22 cellular contexts compared by ENCODE assay signal in the genomic region with DNA sequence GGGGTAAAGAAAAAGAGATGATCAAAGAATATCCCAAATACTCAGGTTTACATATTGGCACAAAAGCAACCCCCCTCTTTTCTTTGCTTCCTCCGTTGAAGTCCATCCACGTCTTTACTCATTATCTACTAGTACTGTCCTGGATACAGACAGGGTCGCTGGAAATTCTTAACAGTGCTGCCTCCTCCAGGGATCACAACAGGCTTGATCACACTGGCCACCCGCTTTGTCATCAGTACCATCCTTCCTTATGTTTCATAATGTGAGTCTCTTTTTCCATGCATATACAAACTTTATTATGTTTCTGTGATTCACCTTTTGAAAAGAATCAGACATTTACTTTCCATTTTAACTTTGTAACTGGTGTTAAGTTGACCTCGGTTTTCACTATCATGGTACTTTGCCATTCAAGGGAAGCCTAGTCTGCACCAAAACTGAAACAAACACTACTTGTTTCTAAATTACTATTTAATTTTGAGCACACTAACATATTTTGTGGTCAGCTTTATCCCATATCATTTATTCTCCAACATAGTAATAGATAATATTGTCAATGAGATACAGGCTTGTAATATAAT.
DNase-seq lines count a peak whose midpoint lies in the region; ATAC-seq lines count a peak whose summit lies in the region.
"Had no signal": no experiment of that assay in that cellular context is flagged by ENCODE, and none has a peak within 500 bp of the region (broad histone marks: within the 10 kb centered on the region; RNA-seq: fewer than 3 reads in every experiment).

No MANE protein-coding gene starts in this region.

- H3K4me1 ChIP-seq in CD4-positive, alpha-beta memory T cell (ENCODE audit: insufficient read depth, low read length), result no peaks in the 10 kb centered on the region
- H3K4me1 ChIP-seq: breast epithelium, left ventricle myocardium inferior, Peyer's patch, testis, uterus had no signal

- H3K27ac ChIP-seq in CD4-positive, alpha-beta memory T cell (ENCODE audit: low read depth, low read length), result no peak overlapping the region
- H3K27ac ChIP-seq: breast epithelium, left ventricle myocardium inferior, neutrophil, Peyer's patch, testis, uterus, VCaP had no signal

- DNase-seq in activated CD4-positive, alpha-beta T cell treated with anti-CD3 and anti-CD28 coated beads for 36 hours, result peak; percentile 27
- DNase-seq in activated CD4-positive, alpha-beta T cell treated with anti-CD3 and anti-CD28 coated beads, Interleukin-2, amount 50 U/mL, for 1 hour, result no peak
- DNase-seq in CD4-positive, alpha-beta memory T cell, result no peak
- peak; percentile 2 for DNase-seq in stimulated activated CD4-positive, alpha-beta T cell treated with anti-CD3 and anti-CD28 coated beads, Interleukin-4, amount 100 ng/mL, for 1 hour
- DNase-seq in HuH-7.5 (ENCODE audit: low spot score) (no peak), kidney glomerular epithelial cell (lab: John Stamatoyannopoulos, UW) (no peak)
- DNase-seq: 8988T, left ventricle myocardium inferior, NCI-H1436 treated with DMSO at 0.1 percent for 48 hours, NCI-H345, Peyer's patch, SW 1271, T-helper 9 cell, testis, uterus had no signal

- no peaks in the 10 kb centered on the region for H3K36me3 ChIP-seq in CD4-positive, alpha-beta memory T cell (ENCODE audit: insufficient read depth, low read length)
- H3K36me3 ChIP-seq: breast epithelium, left ventricle myocardium inferior, neutrophil, Peyer's patch, uterus had no signal

- peaks cover 8% of the 10 kb centered on the region for H3K4me1 Mint-ChIP-seq in activated CD4-positive, alpha-beta T cell treated with anti-CD3 and anti-CD28 coated beads for 36 hours
- peaks cover 10 to 14% (median 10%) of the 10 kb centered on the region in 4 donors for H3K4me1 Mint-ChIP-seq in CD4-positive, alpha-beta memory T cell
- peaks cover 12% of the 10 kb centered on the region for H3K4me1 Mint-ChIP-seq in activated naive CD4-positive, alpha-beta T cell treated with anti-CD3 and anti-CD28 coated beads, Interleukin-2, amount 50 U/mL, for 24 hours

- no peaks in the 10 kb centered on the region for H3K36me3 Mint-ChIP-seq in activated CD4-positive, alpha-beta T cell treated with anti-CD3 and anti-CD28 coated beads for 36 hours (ENCODE audit: low read depth)
- H3K36me3 Mint-ChIP-seq in CD4-positive, alpha-beta memory T cell, result peaks cover 0 to 4% of the 10 kb centered on the region in 2 donors
- peaks cover 2% of the 10 kb centered on the region for H3K36me3 Mint-ChIP-seq in activated naive CD4-positive, alpha-beta T cell treated with anti-CD3 and anti-CD28 coated beads, Interleukin-2, amount 50 U/mL, for 24 hours

- H3K4me3 Mint-ChIP-seq in activated CD4-positive, alpha-beta T cell treated with anti-CD3 and anti-CD28 coated beads for 36 hours, result no peak overlapping the region
- peak overlapping the region in 5 of 8 donors; percentile 47 to 65 (median 58) for H3K4me3 Mint-ChIP-seq in CD4-positive, alpha-beta memory T cell
- H3K4me3 Mint-ChIP-seq in activated naive CD4-positive, alpha-beta T cell treated with anti-CD3 and anti-CD28 coated beads, Interleukin-2, amount 50 U/mL, for 24 hours, result peak overlapping the region; percentile 30

- H3K27ac Mint-ChIP-seq in activated CD4-positive, alpha-beta T cell treated with anti-CD3 and anti-CD28 coated beads for 36 hours, result peak overlapping the region; percentile 79
- peak overlapping the region in 1 of 7 donors; percentile 29 for H3K27ac Mint-ChIP-seq in CD4-positive, alpha-beta memory T cell
- H3K27ac Mint-ChIP-seq in activated naive CD4-positive, alpha-beta T cell treated with anti-CD3 and anti-CD28 coated beads, Interleukin-2, amount 50 U/mL, for 24 hours, result peak overlapping the region; percentile 92

- intact Hi-C loops in activated CD4-positive, alpha-beta T cell treated with anti-CD3 and anti-CD28 coated beads for 36 hours (cut with DNase I, micrococcal nuclease), result no loop called here
- intact Hi-C loops in CD4-positive, alpha-beta memory T cell (cut with micrococcal nuclease), result no loop called here

- H3K9me3 ChIP-seq in CD4-positive, alpha-beta memory T cell (ENCODE audit: control insufficient read depth in 1 of 2, low read length in 2 of 2), result no peaks in the 10 kb centered on the region
- H3K9me3 ChIP-seq: breast epithelium, left ventricle myocardium inferior, neutrophil, Peyer's patch, testis, uterus had no signal

- ATAC-seq in activated CD4-positive, alpha-beta T cell treated with anti-CD3 and anti-CD28 coated beads for 36 hours, result peak; percentile 82
- ATAC-seq in HG02938 (IDR thresholded peaks at IDR 0.05; ENCODE audit: unreplicated experiment), result no peak
- ATAC-seq: GM12878, sciatic nerve had no signal

- no peaks in the 10 kb centered on the region for H3K27me3 Mint-ChIP-seq in activated CD4-positive, alpha-beta T cell treated with anti-CD3 and anti-CD28 coated beads for 36 hours
- H3K27me3 Mint-ChIP-seq in CD4-positive, alpha-beta memory T cell, result no peaks in the 10 kb centered on the region
- H3K27me3 Mint-ChIP-seq in activated naive CD4-positive, alpha-beta T cell treated with anti-CD3 and anti-CD28 coated beads, Interleukin-2, amount 50 U/mL, for 24 hours, result no peaks in the 10 kb centered on the region

- no peak overlapping the region for H3K4me3 ChIP-seq in CD4-positive, alpha-beta memory T cell (ENCODE audit: low read length in 2 of 2)
- H3K4me3 ChIP-seq: breast epithelium, GM12878, left ventricle myocardium inferior, Peyer's patch, testis, uterus had no signal

- H3K27me3 ChIP-seq in CD4-positive, alpha-beta memory T cell (ENCODE audit: insufficient read depth, low read length), result no peaks in the 10 kb centered on the region
- H3K27me3 ChIP-seq: neutrophil, Peyer's patch, testis, uterus had no signal

- H3K9me3 Mint-ChIP-seq in activated CD4-positive, alpha-beta T cell treated with anti-CD3 and anti-CD28 coated beads for 36 hours (ENCODE audit: low read depth), result peaks cover 4% of the 10 kb centered on the region
- peaks cover 0 to 12% (median 2%) of the 10 kb centered on the region in 8 donors for H3K9me3 Mint-ChIP-seq in CD4-positive, alpha-beta memory T cell
- H3K9me3 Mint-ChIP-seq in activated naive CD4-positive, alpha-beta T cell treated with anti-CD3 and anti-CD28 coated beads, Interleukin-2, amount 50 U/mL, for 24 hours, result no peaks in the 10 kb centered on the region

- CTCF ChIA-PET in activated CD4-positive, alpha-beta T cell treated with anti-CD3 and anti-CD28 coated beads for 36 hours (lab: Charles Lee), result no interaction called here
- CTCF ChIA-PET in CD4-positive, alpha-beta memory T cell (lab: Charles Lee; ENCODE audit: partially characterized antibody), result no interaction called here

- POLR2A ChIA-PET in activated CD4-positive, alpha-beta T cell treated with anti-CD3 and anti-CD28 coated beads for 36 hours (lab: Charles Lee), result no interaction called here
- POLR2A ChIA-PET in CD4-positive, alpha-beta memory T cell (lab: Charles Lee; ENCODE audit: partially characterized antibody), result no interaction called here

Comparison
In these comparisons a context has a peak if more than half of its experiments do, and no peak if none do; other contexts are left out.
1. DNase-seq: peak in activated CD4-positive, alpha-beta T cell treated with anti-CD3 and anti-CD28 coated beads for 36 hours (single experiment) and stimulated activated CD4-positive, alpha-beta T cell treated with anti-CD3 and anti-CD28 coated beads, Interleukin-4, amount 100 ng/mL, for 1 hour (single experiment); none in activated CD4-positive, alpha-beta T cell treated with anti-CD3 and anti-CD28 coated beads, Interleukin-2, amount 50 U/mL, for 1 hour (single experiment), CD4-positive, alpha-beta memory T cell (0 of 5), HuH-7.5 (single experiment) and kidney glomerular epithelial cell (single experiment).